8 cellular contexts compared by ENCODE assay signal in genomic region chr11:64803846-64804345, GRCh38. TPM values are rescaled to one million over a fixed set of nuclear protein-coding genes. Genes with fewer than 3 reads are reported as not detected.
DNase-seq lines count a peak whose midpoint lies in the region; ATAC-seq and TF ChIP-seq lines count a peak whose summit lies in the region.

No MANE protein-coding gene starts in this region.

- H3K27me3 ChIP-seq in adipocyte (replicated peaks; ENCODE audit: control insufficient read depth, insufficient read depth, low read length) (no peaks in the 10 kb centered on the region), suprapubic skin (no peaks in the 10 kb centered on the region)

- WGBS in suprapubic skin = 35% methylated on average over 14 of the region's 15 CpGs

- H3K4me3 ChIP-seq in adipocyte (ENCODE audit: low read length) (peak overlapping the region; percentile 91), suprapubic skin (peak overlapping the region; percentile 66)

- no peak for TF ChIP-seq EP300 in suprapubic skin (IDR thresholded peaks at IDR 0.05)

- ATAC-seq in HG03175 (IDR thresholded peaks at IDR 0.05; ENCODE audit: unreplicated experiment) = no peak

- TF ChIP-seq POLR2A in suprapubic skin (IDR thresholded peaks at IDR 0.05) = no peak

- H3K9me3 ChIP-seq in adipocyte (ENCODE audit: control insufficient read depth, low read length) (no peaks in the 10 kb centered on the region), suprapubic skin (no peaks in the 10 kb centered on the region)

- TF ChIP-seq CTCF in suprapubic skin (IDR thresholded peaks at IDR 0.05) = no peak

- peak overlapping the region; percentile 85 for H3K9ac ChIP-seq in adipocyte (ENCODE audit: low read length)

- DNase-seq in NCI-H1105 treated with DMSO at 0.1 percent for 48 hours (lab: John Stamatoyannopoulos, UW) (peak; percentile 55), NCI-H1105 (lab: John Stamatoyannopoulos, UW) (no peak), adipocyte (ENCODE audit: low read depth) (no peak), islet precursor cell (peak; percentile 74), suprapubic skin (ENCODE audit: low spot score in 2 of 2) (no peak), kidney tubule cell (ENCODE audit: low spot score) (no peak), MV-4-11 (lab: John Stamatoyannopoulos, UW) (no peak)

- peaks cover 12% of the 10 kb centered on the region for H3K4me1 ChIP-seq in adipocyte (ENCODE audit: control insufficient read depth, insufficient read depth, low read length)
- H3K4me1 ChIP-seq in suprapubic skin = peaks cover 27% of the 10 kb centered on the region

- peak overlapping the region; percentile 79 for H3K27ac ChIP-seq in suprapubic skin

- H3K36me3 ChIP-seq in adipocyte (ENCODE audit: control insufficient read depth, insufficient read depth, low read length, severe bottlenecking) (peaks cover 25% of the 10 kb centered on the region), suprapubic skin (peaks cover 23% of the 10 kb centered on the region)

RNA-seq across cellular contexts. Expression of gene MAP4K2, which starts 0.9 kb away (rescaled TPM):
- total RNA-seq in suprapubic skin = 10 to 100 TPM; 13.6 to 20.4 (median 15.3) TPM

RNA-seq across cellular contexts. Expression of gene MEN1, which starts 6.5 kb away (rescaled TPM):
- 10 to 100 TPM; 26.9 to 46.6 (median 36.1) TPM for total RNA-seq in suprapubic skin

RNA-seq across cellular contexts. Expression of gene SF1, which starts 25.6 kb away (rescaled TPM):
- 100 to 1,000 TPM; 270 to 559 (median 373) TPM for total RNA-seq in suprapubic skin

RNA-seq across cellular contexts. Expression of gene CDC42BPG, which starts 40.6 kb away (rescaled TPM):
- 10 to 100 TPM; 42.2 to 64.9 (median 61.1) TPM for total RNA-seq in suprapubic skin

RNA-seq across cellular contexts. Expression of gene PYGM, which starts 44.1 kb away (rescaled TPM):
- 1 to 10 TPM; 1.1 to 2.7 (median 1.2) TPM for total RNA-seq in suprapubic skin

Comparison
In these comparisons a context has a peak if more than half of its experiments do, and no peak if none do; other contexts are left out.
1. DNase-seq: peak in NCI-H1105 treated with DMSO at 0.1 percent for 48 hours (single experiment) and islet precursor cell (single experiment); none in NCI-H1105 (single experiment), adipocyte (single experiment), suprapubic skin (0 of 2), kidney tubule cell (single experiment) and MV-4-11 (single experiment).